9 cellular contexts compared by ENCODE assay signal in the genomic region with DNA sequence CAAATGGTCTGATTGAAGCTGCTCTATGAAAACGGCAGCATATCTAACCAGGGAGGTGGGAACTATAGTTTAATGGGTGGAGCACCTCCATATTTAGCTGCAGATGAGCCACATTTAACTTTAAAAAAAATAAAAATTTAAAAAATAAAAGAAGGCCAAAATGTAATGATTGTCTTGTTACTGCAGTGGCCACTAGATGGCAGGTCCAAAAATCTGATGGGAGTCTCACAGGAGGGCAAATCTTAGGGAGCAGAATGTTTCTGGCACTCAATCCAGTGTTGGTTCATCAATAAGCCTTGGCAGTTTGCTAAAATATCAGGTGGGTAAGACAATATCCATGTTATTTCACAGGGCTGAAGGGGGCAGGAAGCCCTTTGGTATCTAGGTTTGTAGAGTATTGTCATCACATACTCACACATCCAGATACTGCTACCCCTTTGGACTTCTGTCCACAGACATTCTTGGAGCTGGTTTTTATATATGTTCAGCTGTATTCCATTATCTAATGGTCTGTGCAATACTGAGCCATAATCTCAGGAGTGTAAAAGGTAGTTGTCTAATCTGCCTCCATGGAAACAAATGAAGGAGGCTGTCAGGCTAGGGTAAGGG.
DNase-seq lines count a peak whose midpoint lies in the region; ATAC-seq and TF ChIP-seq lines count a peak whose summit lies in the region.
"Had no signal": no experiment of that assay in that cellular context is flagged by ENCODE, and none has a peak within 500 bp of the region (broad histone marks: within the 10 kb centered on the region; RNA-seq: fewer than 3 reads in every experiment).

No MANE protein-coding gene starts in this region.

- CTCF ChIA-PET in A673 (lab: Charles Lee) = no interaction called here

- no peaks in the 10 kb centered on the region for H3K4me1 ChIP-seq in A673 (ENCODE audit: insufficient read depth, low read length, poor library complexity, severe bottlenecking)
- H3K4me1 ChIP-seq in RWPE2 (ENCODE audit: insufficient read depth, poor library complexity, severe bottlenecking) = no peaks in the 10 kb centered on the region

- POLR2A ChIA-PET in A673 (lab: Charles Lee; ENCODE audit: low non-redundant PET) = no interaction called here

- BruUV-seq in A673 (replicated peaks; lab: Mats Ljungman, UMichigan) = no TSS peak

- ATAC-seq in RWPE2 (ENCODE audit: low read depth) (peak; percentile 48; the same call in 1 of the 3 replicates), GM21423 (IDR thresholded peaks at IDR 0.05; ENCODE audit: unreplicated experiment) (no peak), HG03520 (IDR thresholded peaks at IDR 0.05; ENCODE audit: unreplicated experiment) (no peak)
- ATAC-seq: stimulated activated effector memory CD8-positive, alpha-beta T cell treated with anti-CD3 and anti-CD28 coated beads, Interleukin-12 subunit alpha, Interleukin-12 subunit beta, amount 100 ng/mL, for 72 hours had no signal

- H3K27me3 ChIP-seq in A673 (replicated peaks; ENCODE audit: insufficient read depth, low read depth, low read length, poor library complexity) = no peaks in the 10 kb centered on the region
- H3K27me3 ChIP-seq in RWPE2 (ENCODE audit: insufficient read depth, poor library complexity, severe bottlenecking) = no peaks in the 10 kb centered on the region

- H3K36me3 ChIP-seq in A673 (ENCODE audit: insufficient read depth, low read length, poor library complexity, severe bottlenecking) = no peaks in the 10 kb centered on the region
- no peaks in the 10 kb centered on the region for H3K36me3 ChIP-seq in RWPE2 (ENCODE audit: low read depth)

- H3K27ac ChIP-seq in A673 (ENCODE audit: low read depth, low read length, poor library complexity, severe bottlenecking) (no peak overlapping the region), RWPE2 (ENCODE audit: poor library complexity, severe bottlenecking) (no peak overlapping the region)

- intact Hi-C loops in A673 (cut with micrococcal nuclease; ENCODE audit: unreplicated experiment) (no loop called here), posterior cingulate gyrus (cut with DNase I) (no loop called here)

- TF ChIP-seq CTCF in A673 (conservative IDR thresholded peaks at IDR 0.05; ENCODE audit: low read depth, low read length) (peak; percentile 69), GM12872 (IDR thresholded peaks at IDR 0.05; ENCODE audit: insufficient read depth, low read depth, low read length) (peak; percentile 58), RWPE2 (IDR thresholded peaks at IDR 0.05; ENCODE audit: poor library complexity, severe bottlenecking) (peak; percentile 73)

- H3K4me3 ChIP-seq in A673 (ENCODE audit: low read depth, low read length, poor library complexity, severe bottlenecking) = no peak overlapping the region
- no peak overlapping the region for H3K4me3 ChIP-seq in RWPE2 (ENCODE audit: severe bottlenecking)

- DNase-seq in A673 (ENCODE audit: low spot score) = peak; percentile 26
- no peak for DNase-seq in RWPE2 (ENCODE audit: low spot score)
- DNase-seq in glomerular visceral epithelial cell (ENCODE audit: extremely low spot score) = peak; percentile 13
- no peak for DNase-seq in posterior cingulate gyrus
- no peak for DNase-seq in NCI-H1092 (lab: John Stamatoyannopoulos, UW)

- H3K9me3 ChIP-seq in A673 (ENCODE audit: low read depth, low read length, poor library complexity, severe bottlenecking) (no peaks in the 10 kb centered on the region), RWPE2 (ENCODE audit: severe bottlenecking) (no peaks in the 10 kb centered on the region)

Comparison
In these comparisons a context has a peak if more than half of its experiments do, and no peak if none do; other contexts are left out.
1. DNase-seq: peak in A673 (single experiment) and glomerular visceral epithelial cell (single experiment); none in RWPE2 (single experiment), posterior cingulate gyrus (0 of 10) and NCI-H1092 (single experiment).
2. Peak in every context shown above with its lines, with median percentiles within 50 percentile points of each other: CTCF ChIP-seq.